In genomic region chr16:4414187-4414909, GRCh38 we compare ENCODE assay signal across 8 cellular contexts.
DNase-seq lines count a peak whose midpoint lies in the region; ATAC-seq, FAIRE-seq and TF ChIP-seq lines count a peak whose summit lies in the region.

No MANE protein-coding gene starts in this region.

- H3K4me3 Mint-ChIP-seq in activated naive CD8-positive, alpha-beta T cell treated with anti-CD3 and anti-CD28 coated beads, Interleukin-2, amount 50 U/mL, for 24 hours: peak overlapping the region; percentile 90

- TF ChIP-seq CTCF in RWPE1 (conservative IDR thresholded peaks at IDR 0.05; ENCODE audit: low read depth): no peak

- H3K27ac Mint-ChIP-seq in activated naive CD8-positive, alpha-beta T cell treated with anti-CD3 and anti-CD28 coated beads, Interleukin-2, amount 50 U/mL, for 24 hours: peak overlapping the region; percentile 81

- CTCF ChIA-PET in RWPE1 (lab: Yijun Ruan, JAX): interaction anchor here (0.6 kb wide), 1 partner anchor 36 kb away, joined by 5 read pairs; no protein-coding TSS in a partner anchor

- no peak for FAIRE-seq in urothelium cell line (lab: Jason Lieb, UNC)

- H3K36me3 Mint-ChIP-seq in activated naive CD8-positive, alpha-beta T cell treated with anti-CD3 and anti-CD28 coated beads, Interleukin-2, amount 50 U/mL, for 24 hours (ENCODE audit: low read depth): peaks cover 26% of the 10 kb centered on the region

- ATAC-seq in GM18499 (IDR thresholded peaks at IDR 0.05; ENCODE audit: insufficient read depth, unreplicated experiment): peak; percentile 58
- peak; percentile 58 for ATAC-seq in HG02623 (IDR thresholded peaks at IDR 0.05; ENCODE audit: unreplicated experiment)
- peak; percentile 73 for ATAC-seq in activated naive CD8-positive, alpha-beta T cell treated with anti-CD3 and anti-CD28 coated beads, Interleukin-2, amount 50 U/mL, for 24 hours

- no peaks in the 10 kb centered on the region for H3K27me3 Mint-ChIP-seq in activated naive CD8-positive, alpha-beta T cell treated with anti-CD3 and anti-CD28 coated beads, Interleukin-2, amount 50 U/mL, for 24 hours

- H3K9me3 Mint-ChIP-seq in activated naive CD8-positive, alpha-beta T cell treated with anti-CD3 and anti-CD28 coated beads, Interleukin-2, amount 50 U/mL, for 24 hours: no peaks in the 10 kb centered on the region

- H3K27ac ChIP-seq in RWPE1: peak overlapping the region; percentile 72; the same call in 1 of the 2 replicates

- DNase-seq in RWPE1 (ENCODE audit: low spot score): no peak
- DNase-seq in activated naive CD8-positive, alpha-beta T cell treated with anti-CD3 and anti-CD28 coated beads, Interleukin-2, amount 50 U/mL, for 24 hours: peak; percentile 77
- peak; percentile 61 to 77 (median 73) for DNase-seq in stimulated activated CD4-positive, alpha-beta T cell treated with anti-CD3 and anti-CD28 coated beads, TNF-alpha, amount 100 ng/mL, for 48 hours (ENCODE audit: low read depth in 3 of 3)
- no peak for DNase-seq in islet precursor cell
- DNase-seq in SIG-M5 (lab: John Stamatoyannopoulos, UW): no peak
- DNase-seq in urothelium cell line (ENCODE audit: low spot score): no peak

- peaks cover 37% of the 10 kb centered on the region for H3K4me1 Mint-ChIP-seq in activated naive CD8-positive, alpha-beta T cell treated with anti-CD3 and anti-CD28 coated beads, Interleukin-2, amount 50 U/mL, for 24 hours

- POLR2A ChIA-PET in RWPE1 (lab: Yijun Ruan, JAX; ENCODE audit: low non-redundant PET): interaction anchor here (0.8 kb wide), 1 partner anchor 74 kb away, joined by 3 read pairs; no protein-coding TSS in a partner anchor

Comparison
In these comparisons a context has a peak if more than half of its experiments do, and no peak if none do; other contexts are left out.
1. DNase-seq: peak in activated naive CD8-positive, alpha-beta T cell treated with anti-CD3 and anti-CD28 coated beads, Interleukin-2, amount 50 U/mL, for 24 hours (single experiment) and stimulated activated CD4-positive, alpha-beta T cell treated with anti-CD3 and anti-CD28 coated beads, TNF-alpha, amount 100 ng/mL, for 48 hours (3 of 3); none in RWPE1 (single experiment), islet precursor cell (single experiment), SIG-M5 (single experiment) and urothelium cell line (single experiment).
2. Peak in every context shown above with its lines, with median percentiles within 50 percentile points of each other: ATAC-seq.